In genomic region chr10:78328592-78329404, GRCh38 we compare ENCODE assay signal across 19 cellular contexts.
"Had no signal": no experiment of that assay in that cellular context is flagged by ENCODE, and none has a peak within 500 bp of the region (broad histone marks: within the 10 kb centered on the region; RNA-seq: fewer than 3 reads in every experiment).

No MANE protein-coding gene starts in this region.

- DNase-seq: activated B cell treated with CpG ODN at 0.5 μM for 24 hours; activated CD4-positive, alpha-beta memory T cell treated with anti-CD3 and anti-CD28 coated beads for 36 hours; activated CD4-positive, alpha-beta T cell treated with anti-CD3 and anti-CD28 coated beads for 4 hours; activated effector memory CD4-positive, alpha-beta T cell treated with Interleukin-2 at 50 U/mL for 16 hours; activated naive CD4-positive, alpha-beta T cell treated with anti-CD3 and anti-CD28 coated beads, Interleukin-2, amount 50 U/mL, for 16 hours; activated T-cell treated with anti-CD3 and anti-CD28 coated beads, Interleukin-2, amount 50 U/mL, for 4 hours; cortex of kidney; effector CD4-positive, alpha-beta T cell; gastrocnemius medialis; left ventricle myocardium superior; stimulated activated naive CD4-positive, alpha-beta T cell treated with Interleukin-2 at 50 U/mL for 16 hours; thyroid gland had no signal

- H3K27ac ChIP-seq: ascending aorta, gastrocnemius medialis, neutrophil, parathyroid adenoma, thyroid gland had no signal

- H3K9me3 ChIP-seq: gastrocnemius medialis, thyroid gland had no signal

- H3K4me3 ChIP-seq: ascending aorta, gastrocnemius medialis, thyroid gland had no signal

- H3K27ac Mint-ChIP-seq: activated B cell treated with CpG ODN at 0.5 μM for 24 hours; activated CD4-positive, alpha-beta memory T cell treated with anti-CD3 and anti-CD28 coated beads for 36 hours; memory B cell; naive thymus-derived CD8-positive, alpha-beta T cell; T-cell had no signal

- H3K27me3 ChIP-seq: ascending aorta, gastrocnemius medialis, neutrophil, thyroid gland had no signal

- H3K36me3 ChIP-seq: ascending aorta, gastrocnemius medialis, neutrophil, thyroid gland had no signal

- H3K4me3 Mint-ChIP-seq: activated B cell treated with CpG ODN at 0.5 μM for 24 hours; activated CD4-positive, alpha-beta memory T cell treated with anti-CD3 and anti-CD28 coated beads for 36 hours; activated T-cell treated with anti-CD3 and anti-CD28 coated beads, Interleukin-2, amount 50 U/mL, for 4 hours; central memory CD8-positive, alpha-beta T cell; memory B cell; naive thymus-derived CD8-positive, alpha-beta T cell; T-cell had no signal

- H3K4me1 ChIP-seq: gastrocnemius medialis, parathyroid adenoma had no signal

- H3K4me1 Mint-ChIP-seq: activated B cell treated with CpG ODN at 0.5 μM for 24 hours; central memory CD8-positive, alpha-beta T cell; memory B cell had no signal

- ATAC-seq: activated T-cell treated with anti-CD3 and anti-CD28 coated beads, Interleukin-2, amount 50 U/mL, for 4 hours; gastrocnemius medialis; left ventricle myocardium superior; naive thymus-derived CD8-positive, alpha-beta T cell; T-cell had no signal
